ENCODE assay signal across 8 cellular contexts in genomic region chr13:24271231-24271610, GRCh38. TPM values are rescaled to one million over a fixed set of nuclear protein-coding genes. Genes with fewer than 3 reads are reported as not detected.
A peak's percentile ranks its signal among the peaks of the same experiment; 100 is the strongest.
DNase-seq lines count a peak whose midpoint lies in the region; ATAC-seq, FAIRE-seq and TF ChIP-seq lines count a peak whose summit lies in the region.

No MANE protein-coding gene starts in this region.

- H3K27me3 ChIP-seq in HL-60 (ENCODE audit: insufficient read depth, poor library complexity, severe bottlenecking) (no peaks in the 10 kb centered on the region), foreskin keratinocyte (no peaks in the 10 kb centered on the region)

- POLR2A ChIA-PET in activated naive CD8-positive, alpha-beta T cell treated with anti-CD3 and anti-CD28 coated beads, Interleukin-2, amount 10 ng/mL, durations not matched to agents 7 days and 5 days (lab: Charles Lee): interaction anchor here (1.1 to 17.7 kb wide), 4 partner anchors 7 to 180 kb away, joined by 3 to 359 read pairs (median 24); no protein-coding TSS in a partner anchor

- TF ChIP-seq CTCF in HL-60 (IDR thresholded peaks at IDR 0.05; ENCODE audit: insufficient read depth, low read length) (no peak), foreskin keratinocyte (conservative IDR thresholded peaks at IDR 0.05) (no peak), D721Med (IDR thresholded peaks at IDR 0.05; ENCODE audit: insufficient read depth, missing control alignments) (no peak)

- peak overlapping the region; percentile 45 for H3K4me3 ChIP-seq in HL-60 (replicated peaks; ENCODE audit: insufficient read depth, low read length)

- peaks cover 22% of the 10 kb centered on the region for H3K36me3 Mint-ChIP-seq in activated naive CD8-positive, alpha-beta T cell treated with anti-CD3 and anti-CD28 coated beads, Interleukin-2, amount 10 ng/mL, durations not matched to agents 7 days and 5 days

- FAIRE-seq in D721Med (lab: Jason Lieb, UNC): no peak

- no peaks in the 10 kb centered on the region for H3K9me3 Mint-ChIP-seq in activated naive CD8-positive, alpha-beta T cell treated with anti-CD3 and anti-CD28 coated beads, Interleukin-2, amount 10 ng/mL, durations not matched to agents 7 days and 5 days
- H3K9me3 Mint-ChIP-seq in stimulated activated naive CD8-positive, alpha-beta T cell treated with anti-CD3 and anti-CD28 coated beads, Interleukin-15, amount 100 ng/mL, for 72 hours: no peaks in the 10 kb centered on the region

- no peaks in the 10 kb centered on the region for H3K4me1 ChIP-seq in foreskin keratinocyte

- H3K4me1 Mint-ChIP-seq in activated naive CD8-positive, alpha-beta T cell treated with anti-CD3 and anti-CD28 coated beads, Interleukin-2, amount 10 ng/mL, durations not matched to agents 7 days and 5 days: peaks cover 81% of the 10 kb centered on the region
- H3K4me1 Mint-ChIP-seq in stimulated activated naive CD8-positive, alpha-beta T cell treated with anti-CD3 and anti-CD28 coated beads, Interleukin-15, amount 100 ng/mL, for 72 hours: peaks cover 96% of the 10 kb centered on the region

- DNase-seq in HL-60 (ENCODE audit: low read depth in 1 of 2, low spot score in 1 of 2) (no peak), left colon (no peak), SW 1271 (lab: John Stamatoyannopoulos, UW) (no peak), foreskin keratinocyte (no peak), D721Med (ENCODE audit: insufficient read length, low spot score) (no peak)
- DNase-seq in activated naive CD8-positive, alpha-beta T cell treated with anti-CD3 and anti-CD28 coated beads, Interleukin-2, amount 10 ng/mL, durations not matched to agents 7 days and 5 days: no peak
- no peak for DNase-seq in stimulated activated naive CD8-positive, alpha-beta T cell treated with anti-CD3 and anti-CD28 coated beads, Interleukin-15, amount 100 ng/mL, for 72 hours

- no peak for ATAC-seq in activated naive CD8-positive, alpha-beta T cell treated with anti-CD3 and anti-CD28 coated beads, Interleukin-2, amount 10 ng/mL, durations not matched to agents 7 days and 5 days (ENCODE audit: low read depth)
- ATAC-seq in left colon (peak; percentile 10), HG03196 (IDR thresholded peaks at IDR 0.05; ENCODE audit: unreplicated experiment) (no peak), foreskin keratinocyte (no peak)
- ATAC-seq in stimulated activated naive CD8-positive, alpha-beta T cell treated with anti-CD3 and anti-CD28 coated beads, Interleukin-15, amount 100 ng/mL, for 72 hours: no peak

- H3K4me3 Mint-ChIP-seq in activated naive CD8-positive, alpha-beta T cell treated with anti-CD3 and anti-CD28 coated beads, Interleukin-2, amount 10 ng/mL, durations not matched to agents 7 days and 5 days: peak overlapping the region; percentile 91
- peak overlapping the region; percentile 89 to 95 for H3K4me3 Mint-ChIP-seq in stimulated activated naive CD8-positive, alpha-beta T cell treated with anti-CD3 and anti-CD28 coated beads, Interleukin-15, amount 100 ng/mL, for 72 hours

- H3K27ac ChIP-seq in HL-60 (replicated peaks) (no peak overlapping the region), foreskin keratinocyte (no peak overlapping the region)

- intact Hi-C loops in left colon (cut with DNase I, micrococcal nuclease): no loop called here

- peak overlapping the region; percentile 98 for H3K27ac Mint-ChIP-seq in activated naive CD8-positive, alpha-beta T cell treated with anti-CD3 and anti-CD28 coated beads, Interleukin-2, amount 10 ng/mL, durations not matched to agents 7 days and 5 days
- peak overlapping the region; percentile 92 to 95 for H3K27ac Mint-ChIP-seq in stimulated activated naive CD8-positive, alpha-beta T cell treated with anti-CD3 and anti-CD28 coated beads, Interleukin-15, amount 100 ng/mL, for 72 hours

- H3K27me3 Mint-ChIP-seq in activated naive CD8-positive, alpha-beta T cell treated with anti-CD3 and anti-CD28 coated beads, Interleukin-2, amount 10 ng/mL, durations not matched to agents 7 days and 5 days: no peaks in the 10 kb centered on the region
- no peaks in the 10 kb centered on the region for H3K27me3 Mint-ChIP-seq in stimulated activated naive CD8-positive, alpha-beta T cell treated with anti-CD3 and anti-CD28 coated beads, Interleukin-15, amount 100 ng/mL, for 72 hours

RNA-seq across cellular contexts. Expression of gene C1QTNF9, which starts 38.2 kb away (rescaled TPM):
- total RNA-seq in activated naive CD8-positive, alpha-beta T cell treated with anti-CD3 and anti-CD28 coated beads, Interleukin-2, amount 10 ng/mL, durations not matched to agents 7 days and 5 days: not detected
- under 1 TPM in 1 of 2 donors, not detected in 1; 0.45 TPM for total RNA-seq in left colon
- not detected in 2 replicates for total RNA-seq in foreskin keratinocyte
- polyA plus RNA-seq in foreskin keratinocyte: not detected in 2 replicates
